Comparison of ENCODE assay signal across 17 cellular contexts in genomic region chr6:17446713-17447112, GRCh38. TPM values are rescaled to one million over a fixed set of nuclear protein-coding genes. Genes with fewer than 3 reads are reported as not detected.
A peak's percentile ranks its signal among the peaks of the same experiment; 100 is the strongest.
DNase-seq lines count a peak whose midpoint lies in the region; ATAC-seq and TF ChIP-seq lines count a peak whose summit lies in the region.
"Had no signal": no experiment of that assay in that cellular context is flagged by ENCODE, and none has a peak within 500 bp of the region (broad histone marks: within the 10 kb centered on the region; RNA-seq: fewer than 3 reads in every experiment).

No MANE protein-coding gene starts in this region.

- no peak for TF ChIP-seq POLR2A in spleen (IDR thresholded peaks at IDR 0.05)

- H3K9me3 ChIP-seq in BLaER1 treated with 17β-estradiol and CSF1 and Interleukin-3, amounts not matched to agents 10 nM and 100 nM (replicated peaks in 1 of 11) = peaks cover 0 to 36% (median 20%) of the 10 kb centered on the region in 11 experiments; a peak in 13 of 22 replicates
- no peaks in the 10 kb centered on the region for H3K9me3 ChIP-seq in spleen
- no peaks in the 10 kb centered on the region for H3K9me3 ChIP-seq in aorta (ENCODE audit: control insufficient read depth, low read length)
- H3K9me3 ChIP-seq: Caco-2, HAP-1 had no signal

- DNase-seq in iPS-NIHi11 (ENCODE audit: low spot score) = peak; percentile 17
- DNase-seq in spleen = no peak
- no peak for DNase-seq in GM03348 (ENCODE audit: low spot score)
- DNase-seq in aorta = no peak
- DNase-seq: GDM1, Karpas-422, kidney glomerular epithelial cell, NCI-H1417 treated with DMSO at 0.1 percent for 48 hours, NCI-H345, SIG-M5 had no signal

- H3K27me3 ChIP-seq in BLaER1 treated with 17β-estradiol and CSF1 and Interleukin-3, amounts not matched to agents 10 nM and 100 nM = no peaks in the 10 kb centered on the region
- no peaks in the 10 kb centered on the region for H3K27me3 ChIP-seq in spleen (replicated peaks in 1 of 7)
- no peaks in the 10 kb centered on the region for H3K27me3 ChIP-seq in aorta (ENCODE audit: control insufficient read depth in 1 of 2, insufficient read depth in 2 of 2, low read length in 1 of 2)

- ATAC-seq in GM21390 (IDR thresholded peaks at IDR 0.05; ENCODE audit: unreplicated experiment) (peak; percentile 28), HG03342 (IDR thresholded peaks at IDR 0.05; ENCODE audit: unreplicated experiment) (peak; percentile 33), HG03025 (IDR thresholded peaks at IDR 0.05; ENCODE audit: low FRiP score, unreplicated experiment) (no peak), aorta (ENCODE audit: low FRiP score) (no peak)

- intact Hi-C loops in spleen (cut with DNase I; ENCODE audit: low total_unique reads) (no loop called here), aorta (cut with DNase I) (no loop called here)

- H3K4me2 ChIP-seq in BLaER1 treated with 17β-estradiol and CSF1 and Interleukin-3, amounts not matched to agents 10 nM and 100 nM = peak overlapping the region; percentile 47 to 78 (median 63)

- no peaks in the 10 kb centered on the region for H4K20me1 ChIP-seq in BLaER1 treated with 17β-estradiol and CSF1 and Interleukin-3, amounts not matched to agents 10 nM and 100 nM

- H3K4me3 ChIP-seq in BLaER1 treated with 17β-estradiol and CSF1 and Interleukin-3, amounts not matched to agents 10 nM and 100 nM = peak overlapping the region in 2 of 10 experiments; percentile 10 to 37; a peak in 2 of 20 replicates
- H3K4me3 ChIP-seq in spleen (no peak overlapping the region), aorta (ENCODE audit: low read length in 2 of 2) (no peak overlapping the region)
- H3K4me3 ChIP-seq: HAP-1, skin epidermis had no signal

- no peak for TF ChIP-seq CTCF in spleen (IDR thresholded peaks at IDR 0.05 in 8 of 11, conservative IDR thresholded peaks at IDR 0.05 in 3 of 11)

- peak overlapping the region in 8 of 11 experiments; percentile 21 to 55 (median 46); a peak in 13 of 22 replicates for H3K9ac ChIP-seq in BLaER1 treated with 17β-estradiol and CSF1 and Interleukin-3, amounts not matched to agents 10 nM and 100 nM

- H3K4me1 ChIP-seq in BLaER1 treated with 17β-estradiol and CSF1 and Interleukin-3, amounts not matched to agents 10 nM and 100 nM = peaks cover 29 to 69% (median 52%) of the 10 kb centered on the region in 10 experiments
- H3K4me1 ChIP-seq in spleen = no peaks in the 10 kb centered on the region
- H3K4me1 ChIP-seq in aorta (ENCODE audit: control insufficient read depth in 1 of 2, insufficient read depth in 2 of 2, low read length in 2 of 2) = no peaks in the 10 kb centered on the region
- H3K4me1 ChIP-seq: Caco-2, HAP-1 had no signal

- H3K27ac ChIP-seq in BLaER1 treated with 17β-estradiol and CSF1 and Interleukin-3, amounts not matched to agents 10 nM and 100 nM = peak overlapping the region in 10 of 11 experiments; percentile 3 to 96 (median 80); a peak in 18 of 22 replicates
- H3K27ac ChIP-seq in spleen = no peak overlapping the region
- no peak overlapping the region for H3K27ac ChIP-seq in aorta (ENCODE audit: low read depth in 1 of 2, low read length in 2 of 2)
- H3K27ac ChIP-seq: skin epidermis had no signal

- peaks cover 0 to 46% (median 4%) of the 10 kb centered on the region in 11 experiments; a peak in 9 of 22 replicates for H3K36me3 ChIP-seq in BLaER1 treated with 17β-estradiol and CSF1 and Interleukin-3, amounts not matched to agents 10 nM and 100 nM
- H3K36me3 ChIP-seq in spleen (no peaks in the 10 kb centered on the region), aorta (ENCODE audit: control insufficient read depth in 1 of 2, insufficient read depth in 2 of 2, low read length in 1 of 2) (peaks cover 0 to 1% of the 10 kb centered on the region in 2 donors)
- H3K36me3 ChIP-seq: HAP-1 had no signal

- 59 to 65% (median 62%) methylated on average over 2 of the region's 2 CpGs for WGBS in spleen, 5 donors
- WGBS in aorta, 2 donors = 91 to 94% methylated on average over 2 of the region's 2 CpGs

RNA-seq across cellular contexts. Expression of gene CAP2, which starts 53.3 kb away (rescaled TPM):
- total RNA-seq in spleen (1 to 10 TPM in 6 of 7 donors, under 1 TPM in 1; 0.68 to 2.6 (median 1.6) TPM), aorta (10 to 100 TPM; 21.2 to 28.4 TPM)
- polyA plus RNA-seq in spleen (1 to 10 TPM; 1.8 to 2.8 (median 2.3) TPM), aorta (10 to 100 TPM; 22.7 to 25.4 TPM)

Comparison
In these comparisons a context has a peak if more than half of its experiments do, and no peak if none do; other contexts are left out.
1. H3K27ac ChIP-seq: peak in BLaER1 treated with 17β-estradiol and CSF1 and Interleukin-3, amounts not matched to agents 10 nM and 100 nM (10 of 11); none in spleen (0 of 8) and aorta (0 of 2).
2. ATAC-seq: peak in GM21390 (single experiment) and HG03342 (single experiment); none in HG03025 (single experiment) and aorta (single experiment).
3. RNA of gene CAP2, which starts 53.3 kb away (total RNA-seq): 21.2 to 28.4 TPM in aorta; 0.68 to 2.6 TPM in spleen; every median in the first group is over 4 times any median in the second.